In the genomic region with DNA sequence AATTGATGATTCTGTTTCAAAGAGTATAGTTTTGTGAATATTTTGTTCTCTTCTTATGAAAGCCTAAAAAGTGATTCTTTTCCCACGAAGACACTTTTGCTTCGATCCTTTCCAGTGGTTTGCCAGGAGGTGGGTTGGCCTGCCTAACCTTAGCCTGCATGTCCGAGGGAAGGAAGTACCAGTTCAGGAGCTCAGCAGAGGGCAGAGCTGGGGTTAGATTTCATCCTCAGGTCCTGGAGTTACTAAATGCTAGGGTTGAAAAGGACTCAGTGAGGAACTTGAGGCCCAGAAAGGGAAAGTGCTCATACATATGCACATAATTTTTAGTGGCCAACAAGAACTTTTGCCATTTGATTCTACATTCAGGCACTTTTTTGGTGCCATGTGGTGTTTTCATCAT, we compare ENCODE assay signal across 17 cellular contexts.
"Had no signal": no experiment of that assay in that cellular context is flagged by ENCODE, and none has a peak within 500 bp of the region (broad histone marks: within the 10 kb centered on the region; RNA-seq: fewer than 3 reads in every experiment).

No MANE protein-coding gene starts in this region.

- H3K4me1 Mint-ChIP-seq: activated CD4-positive, alpha-beta memory T cell treated with anti-CD3 and anti-CD28 coated beads, Interleukin-2, amount 10 ng/mL, durations not matched to agents 7 days and 5 days; activated naive CD4-positive, alpha-beta T cell treated with anti-CD3 and anti-CD28 coated beads, Interleukin-2, amount 50 U/mL, for 24 hours; naive B cell; stimulated activated naive B cell treated with anti-CD40 and anti-IgM and Interleukin-4, amounts not matched to agents 10 μg/mL and 1 μg/mL and 100 μg/mL, for 72 hours had no signal

- H3K4me1 ChIP-seq: colonic mucosa, lower lobe of right lung, tibial nerve had no signal

- H3K9me3 Mint-ChIP-seq: activated CD4-positive, alpha-beta memory T cell treated with anti-CD3 and anti-CD28 coated beads, Interleukin-2, amount 10 ng/mL, durations not matched to agents 7 days and 5 days; activated naive CD4-positive, alpha-beta T cell treated with anti-CD3 and anti-CD28 coated beads, Interleukin-2, amount 50 U/mL, for 24 hours; activated T-cell treated with anti-CD3 and anti-CD28 coated beads, Interleukin-2, amount 50 U/mL, for 4 hours had no signal

- ATAC-seq: activated T-cell treated with anti-CD3 and anti-CD28 coated beads, Interleukin-2, amount 50 U/mL, for 4 hours; lower lobe of right lung; stimulated activated naive B cell treated with anti-CD40 and anti-IgM and Interleukin-4, amounts not matched to agents 10 μg/mL and 1 μg/mL and 100 μg/mL, for 72 hours had no signal

- H3K27ac ChIP-seq: colonic mucosa, lower lobe of right lung, tibial nerve had no signal

- H3K4me3 Mint-ChIP-seq: activated CD4-positive, alpha-beta memory T cell treated with anti-CD3 and anti-CD28 coated beads, Interleukin-2, amount 10 ng/mL, durations not matched to agents 7 days and 5 days; activated naive CD4-positive, alpha-beta T cell treated with anti-CD3 and anti-CD28 coated beads, Interleukin-2, amount 50 U/mL, for 24 hours; activated T-cell treated with anti-CD3 and anti-CD28 coated beads, Interleukin-2, amount 50 U/mL, for 4 hours; naive B cell; stimulated activated naive B cell treated with anti-CD40 and anti-IgM and Interleukin-4, amounts not matched to agents 10 μg/mL and 1 μg/mL and 100 μg/mL, for 72 hours had no signal

- H3K27ac Mint-ChIP-seq: activated CD4-positive, alpha-beta memory T cell treated with anti-CD3 and anti-CD28 coated beads, Interleukin-2, amount 10 ng/mL, durations not matched to agents 7 days and 5 days; activated naive CD4-positive, alpha-beta T cell treated with anti-CD3 and anti-CD28 coated beads, Interleukin-2, amount 50 U/mL, for 24 hours; naive B cell; stimulated activated naive B cell treated with anti-CD40 and anti-IgM and Interleukin-4, amounts not matched to agents 10 μg/mL and 1 μg/mL and 100 μg/mL, for 72 hours had no signal

- H3K36me3 ChIP-seq: colonic mucosa, lower lobe of right lung, tibial nerve had no signal

- H3K4me3 ChIP-seq: colonic mucosa, lower lobe of right lung, tibial nerve had no signal

- H3K27me3 ChIP-seq: colonic mucosa, tibial nerve had no signal

- H3K36me3 Mint-ChIP-seq: activated naive CD4-positive, alpha-beta T cell treated with anti-CD3 and anti-CD28 coated beads, Interleukin-2, amount 50 U/mL, for 24 hours; naive B cell; stimulated activated naive B cell treated with anti-CD40 and anti-IgM and Interleukin-4, amounts not matched to agents 10 μg/mL and 1 μg/mL and 100 μg/mL, for 72 hours had no signal

- DNase-seq: activated CD4-positive, alpha-beta memory T cell treated with anti-CD3 and anti-CD28 coated beads, Interleukin-2, amount 10 ng/mL, durations not matched to agents 7 days and 5 days; activated CD4-positive, alpha-beta T cell treated with anti-CD3 and anti-CD28 coated beads for 4 hours; activated effector memory CD4-positive, alpha-beta T cell treated with anti-CD3 and anti-CD28 coated beads, Interleukin-2, amount 50 U/mL, for 16 hours; activated T-cell treated with anti-CD3 and anti-CD28 coated beads, Interleukin-2, amount 50 U/mL, for 4 hours; central memory CD4-positive, alpha-beta T cell; colonic mucosa; foreskin fibroblast; lower lobe of right lung; naive B cell; nucleus accumbens; posterior cingulate gyrus; stimulated activated CD4-positive, alpha-beta T cell treated with anti-CD3 and anti-CD28 coated beads, Interleukin-2, amount 100 ng/mL, for 48 hours; stimulated activated naive B cell treated with anti-CD40 and anti-IgM and Interleukin-4, amounts not matched to agents 10 μg/mL and 1 μg/mL and 100 μg/mL, for 72 hours; substantia nigra; T-helper 2 cell had no signal

- H3K9me3 ChIP-seq: colonic mucosa, lower lobe of right lung had no signal
